In genomic region chr1:23792151-23792945, GRCh38 we compare ENCODE assay signal across 8 cellular contexts. TPM values are rescaled to one million over a fixed set of nuclear protein-coding genes. Genes with fewer than 3 reads are reported as not detected.
DNase-seq lines count a peak whose midpoint lies in the region; ATAC-seq lines count a peak whose summit lies in the region.

No MANE protein-coding gene starts in this region.

- no peaks in the 10 kb centered on the region for H3K9me3 Mint-ChIP-seq in activated CD8-positive, alpha-beta memory T cell treated with anti-CD3 and anti-CD28 coated beads, Interleukin-2, amount 10 ng/mL, durations not matched to agents 7 days and 5 days (ENCODE audit: low read depth)
- H3K9me3 Mint-ChIP-seq in activated naive CD8-positive, alpha-beta T cell treated with anti-CD3 and anti-CD28 coated beads for 36 hours = no peaks in the 10 kb centered on the region

- peak overlapping the region; percentile 90 for H3K27ac Mint-ChIP-seq in activated CD8-positive, alpha-beta memory T cell treated with anti-CD3 and anti-CD28 coated beads, Interleukin-2, amount 10 ng/mL, durations not matched to agents 7 days and 5 days
- peak overlapping the region; percentile 94 for H3K27ac Mint-ChIP-seq in activated naive CD8-positive, alpha-beta T cell treated with anti-CD3 and anti-CD28 coated beads for 36 hours

- ATAC-seq in activated CD8-positive, alpha-beta memory T cell treated with anti-CD3 and anti-CD28 coated beads, Interleukin-2, amount 10 ng/mL, durations not matched to agents 7 days and 5 days = no peak

- H3K27ac ChIP-seq in subcutaneous abdominal adipose tissue (ENCODE audit: low read depth, low read length) = no peak overlapping the region

- H3K4me1 Mint-ChIP-seq in activated CD8-positive, alpha-beta memory T cell treated with anti-CD3 and anti-CD28 coated beads, Interleukin-2, amount 10 ng/mL, durations not matched to agents 7 days and 5 days = peaks cover 17% of the 10 kb centered on the region
- peaks cover 20% of the 10 kb centered on the region for H3K4me1 Mint-ChIP-seq in activated naive CD8-positive, alpha-beta T cell treated with anti-CD3 and anti-CD28 coated beads for 36 hours

- H3K4me1 ChIP-seq in subcutaneous abdominal adipose tissue (ENCODE audit: control insufficient read depth in 5 of 5, insufficient read depth in 5 of 5, low read length in 5 of 5) = peaks cover 9 to 29% (median 23%) of the 10 kb centered on the region in 5 donors

- peak overlapping the region in 4 of 5 donors; percentile 32 to 75 (median 35) for H3K4me3 ChIP-seq in subcutaneous abdominal adipose tissue (ENCODE audit: low read depth in 1 of 5, low read length in 5 of 5)

- peak overlapping the region; percentile 94 for H3K4me3 Mint-ChIP-seq in activated CD8-positive, alpha-beta memory T cell treated with anti-CD3 and anti-CD28 coated beads, Interleukin-2, amount 10 ng/mL, durations not matched to agents 7 days and 5 days
- H3K4me3 Mint-ChIP-seq in activated naive CD8-positive, alpha-beta T cell treated with anti-CD3 and anti-CD28 coated beads for 36 hours = peak overlapping the region; percentile 94

- no peak for DNase-seq in activated CD8-positive, alpha-beta memory T cell treated with anti-CD3 and anti-CD28 coated beads, Interleukin-2, amount 10 ng/mL, durations not matched to agents 7 days and 5 days
- DNase-seq in activated CD8-positive, alpha-beta memory T cell treated with anti-CD3 and anti-CD28 coated beads for 24 hours = no peak
- DNase-seq in activated naive CD8-positive, alpha-beta T cell treated with anti-CD3 and anti-CD28 coated beads for 36 hours = no peak
- DNase-seq in iPS-NIHi11 (ENCODE audit: low spot score) (peak; percentile 35), DMS 273 treated with DMSO at 0.1 percent for 48 hours (lab: John Stamatoyannopoulos, UW) (no peak), AG20443 (ENCODE audit: low spot score) (no peak), activated gamma-delta T cell (lab: John Stamatoyannopoulos, UW) (no peak)

- H3K36me3 Mint-ChIP-seq in activated CD8-positive, alpha-beta memory T cell treated with anti-CD3 and anti-CD28 coated beads, Interleukin-2, amount 10 ng/mL, durations not matched to agents 7 days and 5 days = peaks cover 10% of the 10 kb centered on the region
- H3K36me3 Mint-ChIP-seq in activated naive CD8-positive, alpha-beta T cell treated with anti-CD3 and anti-CD28 coated beads for 36 hours = peaks cover 10% of the 10 kb centered on the region

- CTCF ChIA-PET in activated CD8-positive, alpha-beta memory T cell treated with anti-CD3 and anti-CD28 coated beads, Interleukin-2, amount 10 ng/mL, durations not matched to agents 7 days and 5 days (lab: Charles Lee) = interaction anchor here (0.9 to 4.8 kb wide), 7 partner anchors 9 to 278 kb away, joined by 3 to 38 read pairs (median 9); partner anchors contain the start of genes GALE, HMGCL and PITHD1

- H3K9me3 ChIP-seq in subcutaneous abdominal adipose tissue (ENCODE audit: control insufficient read depth in 5 of 5, low read length in 5 of 5) = no peaks in the 10 kb centered on the region

- peaks cover 0 to 61% (median 37%) of the 10 kb centered on the region in 5 donors for H3K36me3 ChIP-seq in subcutaneous abdominal adipose tissue (ENCODE audit: control insufficient read depth in 5 of 5, insufficient read depth in 5 of 5, low read length in 5 of 5)

- H3K27me3 Mint-ChIP-seq in activated CD8-positive, alpha-beta memory T cell treated with anti-CD3 and anti-CD28 coated beads, Interleukin-2, amount 10 ng/mL, durations not matched to agents 7 days and 5 days = no peaks in the 10 kb centered on the region
- no peaks in the 10 kb centered on the region for H3K27me3 Mint-ChIP-seq in activated naive CD8-positive, alpha-beta T cell treated with anti-CD3 and anti-CD28 coated beads for 36 hours

- no peaks in the 10 kb centered on the region for H3K27me3 ChIP-seq in subcutaneous abdominal adipose tissue (ENCODE audit: control insufficient read depth in 5 of 5, insufficient read depth in 4 of 5, low read length in 5 of 5)

- H3K9ac ChIP-seq in subcutaneous abdominal adipose tissue (ENCODE audit: low read length in 5 of 5) = peak overlapping the region in 3 of 5 donors; percentile 4 to 64 (median 59)

RNA-seq across cellular contexts. Expression of gene LYPLA2, which starts 1.4 kb away (rescaled TPM):
- 10 to 100 TPM; 75.7 to 87.2 TPM for total RNA-seq in activated CD8-positive, alpha-beta memory T cell treated with anti-CD3 and anti-CD28 coated beads, Interleukin-2, amount 10 ng/mL, durations not matched to agents 7 days and 5 days
- total RNA-seq in activated naive CD8-positive, alpha-beta T cell treated with anti-CD3 and anti-CD28 coated beads for 36 hours = 10 to 100 TPM; 76.8 to 79.5 TPM

RNA-seq across cellular contexts. Expression of gene GALE, which starts 8.2 kb away (rescaled TPM):
- total RNA-seq in activated CD8-positive, alpha-beta memory T cell treated with anti-CD3 and anti-CD28 coated beads, Interleukin-2, amount 10 ng/mL, durations not matched to agents 7 days and 5 days = 10 to 100 TPM; 39.0 to 41.2 TPM
- 10 to 100 TPM; 48.6 to 51.8 TPM for total RNA-seq in activated naive CD8-positive, alpha-beta T cell treated with anti-CD3 and anti-CD28 coated beads for 36 hours

RNA-seq across cellular contexts. Expression of gene PITHD1, which starts 14.1 kb away (rescaled TPM):
- total RNA-seq in activated CD8-positive, alpha-beta memory T cell treated with anti-CD3 and anti-CD28 coated beads, Interleukin-2, amount 10 ng/mL, durations not matched to agents 7 days and 5 days = 10 to 100 TPM; 52.9 to 67.1 TPM
- total RNA-seq in activated naive CD8-positive, alpha-beta T cell treated with anti-CD3 and anti-CD28 coated beads for 36 hours = 10 to 100 TPM; 89.1 to 92.3 TPM

RNA-seq across cellular contexts. Expression of gene HMGCL, which starts 32.9 kb away (rescaled TPM):
- total RNA-seq in activated CD8-positive, alpha-beta memory T cell treated with anti-CD3 and anti-CD28 coated beads, Interleukin-2, amount 10 ng/mL, durations not matched to agents 7 days and 5 days = 10 to 100 TPM; 23.8 to 29.0 TPM
- 10 to 100 TPM; 29.2 to 30.3 TPM for total RNA-seq in activated naive CD8-positive, alpha-beta T cell treated with anti-CD3 and anti-CD28 coated beads for 36 hours

RNA-seq across cellular contexts. Expression of gene ELOA, which starts 49.1 kb away (rescaled TPM):
- 10 to 100 TPM; 30.1 to 40.7 TPM for total RNA-seq in activated CD8-positive, alpha-beta memory T cell treated with anti-CD3 and anti-CD28 coated beads, Interleukin-2, amount 10 ng/mL, durations not matched to agents 7 days and 5 days
- total RNA-seq in activated naive CD8-positive, alpha-beta T cell treated with anti-CD3 and anti-CD28 coated beads for 36 hours = 10 to 100 TPM; 58.5 to 60.6 TPM
